6 cellular contexts compared by ENCODE assay signal in the genomic region with DNA sequence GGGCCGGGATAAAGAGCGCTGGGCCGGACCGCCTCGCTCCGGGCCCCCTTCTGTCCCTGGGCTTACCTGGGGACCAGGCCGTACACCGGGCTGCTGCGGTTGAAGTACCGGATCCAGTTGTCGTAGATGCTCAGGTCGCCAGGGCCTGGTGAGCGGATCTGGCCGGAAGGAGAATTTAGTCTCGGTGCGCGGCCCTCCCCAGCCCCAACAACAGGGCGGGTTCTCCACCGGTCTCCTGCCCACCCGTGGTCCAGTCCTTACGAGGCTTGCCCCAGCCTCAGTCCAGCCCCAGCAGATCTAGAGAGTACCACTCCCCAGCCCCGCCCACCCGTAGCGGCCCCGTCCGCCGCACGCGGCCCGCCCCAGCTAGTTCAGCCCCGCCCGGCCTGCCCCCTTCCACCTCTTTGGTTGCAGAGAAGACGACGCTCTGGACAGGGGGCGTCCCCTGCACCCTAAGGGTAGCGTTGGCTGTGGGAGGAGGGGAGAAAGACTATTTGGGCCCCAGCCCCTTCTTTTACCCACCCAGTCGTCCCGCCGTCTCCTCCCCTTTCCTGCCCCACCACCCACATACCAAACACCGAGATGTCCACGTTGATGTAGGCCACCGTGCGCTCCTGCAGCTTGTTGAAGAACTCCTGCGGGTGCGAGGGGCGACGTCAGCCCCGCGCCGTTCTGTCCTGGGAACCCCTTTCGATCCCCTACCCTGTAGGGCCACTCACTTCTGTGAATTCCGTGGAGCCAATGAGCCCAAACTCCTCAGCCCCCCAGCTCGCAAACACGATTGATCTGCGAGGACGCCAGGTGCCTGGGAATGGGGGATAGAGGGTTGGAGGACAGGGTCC. TPM values are rescaled to one million over a fixed set of nuclear protein-coding genes. Genes with fewer than 3 reads are reported as not detected.
DNase-seq lines count a peak whose midpoint lies in the region; ATAC-seq and TF ChIP-seq lines count a peak whose summit lies in the region.

No MANE protein-coding gene starts in this region.

- no peak overlapping the region for H2AFZ ChIP-seq in PC-9

- BruUV-seq in PC-9 (replicated peaks; lab: Mats Ljungman, UMichigan), result no TSS peak

- intact Hi-C loops in PC-9 (cut with micrococcal nuclease; ENCODE audit: unreplicated experiment), result no loop called here

- H3K4me3 ChIP-seq in foreskin fibroblast (ENCODE audit: low read depth in 1 of 2, low read length in 2 of 2) (peak overlapping the region; percentile 51 to 62), PC-9 (no peak overlapping the region)

- ATAC-seq in stimulated activated memory B cell treated with anti-CD40 and anti-IgM and Interleukin-4, amounts not matched to agents 10 μg/mL and 1 μg/mL and 100 μg/mL, for 72 hours, result peak; percentile 76
- ATAC-seq in GM21723 (IDR thresholded peaks at IDR 0.05; ENCODE audit: unreplicated experiment), result no peak
- ATAC-seq in HG03432 (IDR thresholded peaks at IDR 0.05; ENCODE audit: unreplicated experiment), result no peak

- no peaks in the 10 kb centered on the region for H3K27me3 ChIP-seq in PC-9 (ENCODE audit: insufficient read depth, low read depth)

- peaks cover 11% of the 10 kb centered on the region; the same call in 1 of the 2 replicates for H3F3A ChIP-seq in PC-9 (ENCODE audit: insufficient read depth, low read depth)

- H3K4me3 Mint-ChIP-seq in activated CD4-positive, alpha-beta T cell treated with anti-CD3 and anti-CD28 coated beads, Interleukin-2, amount 10 ng/mL, durations not matched to agents 7 days and 5 days, result peak overlapping the region; percentile 68
- peak overlapping the region; percentile 82 for H3K4me3 Mint-ChIP-seq in stimulated activated memory B cell treated with anti-CD40 and anti-IgM and Interleukin-4, amounts not matched to agents 10 μg/mL and 1 μg/mL and 100 μg/mL, for 72 hours

- no peaks in the 10 kb centered on the region for H3K9me3 ChIP-seq in PC-9 (ENCODE audit: insufficient read depth, low read depth)

- no peaks in the 10 kb centered on the region for H3K36me3 ChIP-seq in PC-9 (ENCODE audit: low read depth)

- no peak overlapping the region for H3K4me2 ChIP-seq in PC-9

- H3K9me3 Mint-ChIP-seq in activated CD4-positive, alpha-beta T cell treated with anti-CD3 and anti-CD28 coated beads, Interleukin-2, amount 10 ng/mL, durations not matched to agents 7 days and 5 days, result no peaks in the 10 kb centered on the region
- no peaks in the 10 kb centered on the region for H3K9me3 Mint-ChIP-seq in stimulated activated memory B cell treated with anti-CD40 and anti-IgM and Interleukin-4, amounts not matched to agents 10 μg/mL and 1 μg/mL and 100 μg/mL, for 72 hours

- H3K9me2 ChIP-seq in PC-9 (ENCODE audit: insufficient read depth), result no peaks in the 10 kb centered on the region

- DNase-seq in activated CD4-positive, alpha-beta T cell treated with anti-CD3 and anti-CD28 coated beads, Interleukin-2, amount 10 ng/mL, durations not matched to agents 7 days and 5 days, result peak; percentile 20
- DNase-seq in foreskin fibroblast (peak in 1 of 2 donors; percentile 44), PC-9 (no peak)

- no peak overlapping the region for H3K27ac ChIP-seq in PC-9

- H3K4me1 Mint-ChIP-seq in activated CD4-positive, alpha-beta T cell treated with anti-CD3 and anti-CD28 coated beads, Interleukin-2, amount 10 ng/mL, durations not matched to agents 7 days and 5 days, result peaks cover 37% of the 10 kb centered on the region
- H3K4me1 Mint-ChIP-seq in stimulated activated memory B cell treated with anti-CD40 and anti-IgM and Interleukin-4, amounts not matched to agents 10 μg/mL and 1 μg/mL and 100 μg/mL, for 72 hours, result peaks cover 17% of the 10 kb centered on the region

- TF ChIP-seq CTCF in foreskin fibroblast (IDR thresholded peaks at IDR 0.05; ENCODE audit: low read depth, low read length) (no peak), PC-9 (conservative IDR thresholded peaks at IDR 0.05) (no peak)

- CTCF ChIA-PET in activated CD4-positive, alpha-beta T cell treated with anti-CD3 and anti-CD28 coated beads, Interleukin-2, amount 10 ng/mL, durations not matched to agents 7 days and 5 days (lab: Charles Lee), result interaction anchor here (1.1 to 1.2 kb wide), 2 partner anchors 19 to 33 kb away, joined by 3 read pairs; no protein-coding TSS in a partner anchor
- CTCF ChIA-PET in PC-9 (lab: Charles Lee), result no interaction called here

- H3K79me2 ChIP-seq in PC-9 (ENCODE audit: low read depth), result peaks cover 12% of the 10 kb centered on the region

- H4K20me1 ChIP-seq in PC-9 (ENCODE audit: insufficient read depth), result no peaks in the 10 kb centered on the region

- no peaks in the 10 kb centered on the region for H3K27me3 Mint-ChIP-seq in activated CD4-positive, alpha-beta T cell treated with anti-CD3 and anti-CD28 coated beads, Interleukin-2, amount 10 ng/mL, durations not matched to agents 7 days and 5 days
- no peaks in the 10 kb centered on the region for H3K27me3 Mint-ChIP-seq in stimulated activated memory B cell treated with anti-CD40 and anti-IgM and Interleukin-4, amounts not matched to agents 10 μg/mL and 1 μg/mL and 100 μg/mL, for 72 hours

- POLR2A ChIA-PET in activated CD4-positive, alpha-beta T cell treated with anti-CD3 and anti-CD28 coated beads, Interleukin-2, amount 10 ng/mL, durations not matched to agents 7 days and 5 days (lab: Charles Lee), result no interaction called here
- POLR2A ChIA-PET in PC-9 (lab: Charles Lee; ENCODE audit: unreplicated experiment), result no interaction called here

- H3K27ac Mint-ChIP-seq in activated CD4-positive, alpha-beta T cell treated with anti-CD3 and anti-CD28 coated beads, Interleukin-2, amount 10 ng/mL, durations not matched to agents 7 days and 5 days, result peak overlapping the region; percentile 86
- peak overlapping the region; percentile 85 for H3K27ac Mint-ChIP-seq in stimulated activated memory B cell treated with anti-CD40 and anti-IgM and Interleukin-4, amounts not matched to agents 10 μg/mL and 1 μg/mL and 100 μg/mL, for 72 hours

- peaks cover 7% of the 10 kb centered on the region for H3K4me1 ChIP-seq in PC-9 (replicated peaks; ENCODE audit: insufficient read depth)

- H3K36me3 Mint-ChIP-seq in activated CD4-positive, alpha-beta T cell treated with anti-CD3 and anti-CD28 coated beads, Interleukin-2, amount 10 ng/mL, durations not matched to agents 7 days and 5 days (ENCODE audit: low read depth), result peaks cover 19% of the 10 kb centered on the region
- H3K36me3 Mint-ChIP-seq in stimulated activated memory B cell treated with anti-CD40 and anti-IgM and Interleukin-4, amounts not matched to agents 10 μg/mL and 1 μg/mL and 100 μg/mL, for 72 hours, result peaks cover 11% of the 10 kb centered on the region

RNA-seq across cellular contexts. Expression of a gene that starts 6.8 kb away (rescaled TPM):
- total RNA-seq in activated CD4-positive, alpha-beta T cell treated with anti-CD3 and anti-CD28 coated beads, Interleukin-2, amount 10 ng/mL, durations not matched to agents 7 days and 5 days, result 10 to 100 TPM; 35.9 to 40.5 TPM
- 33.9 and 48.0 TPM in 2 replicates for total RNA-seq in PC-9 (2021)

RNA-seq across cellular contexts. Expression of a gene that starts 10.6 kb away (rescaled TPM):
- total RNA-seq in activated CD4-positive, alpha-beta T cell treated with anti-CD3 and anti-CD28 coated beads, Interleukin-2, amount 10 ng/mL, durations not matched to agents 7 days and 5 days, result 1 to 10 TPM; 6.3 to 7.3 TPM
- total RNA-seq in PC-9 (2021), result not detected in 2 replicates

RNA-seq across cellular contexts. Expression of a gene that starts 20.6 kb away (rescaled TPM):
- 10 to 100 TPM; 28.3 to 34.8 TPM for total RNA-seq in activated CD4-positive, alpha-beta T cell treated with anti-CD3 and anti-CD28 coated beads, Interleukin-2, amount 10 ng/mL, durations not matched to agents 7 days and 5 days
- total RNA-seq in PC-9 (2021), result 38.2 and 40.6 TPM in 2 replicates

RNA-seq across cellular contexts. Expression of a gene that starts 33.8 kb away (rescaled TPM):
- 10 to 100 TPM; 62.4 to 65.3 TPM for total RNA-seq in activated CD4-positive, alpha-beta T cell treated with anti-CD3 and anti-CD28 coated beads, Interleukin-2, amount 10 ng/mL, durations not matched to agents 7 days and 5 days
- 97.5 and 106 TPM in 2 replicates for total RNA-seq in PC-9 (2021)

RNA-seq across cellular contexts. Expression of a gene that starts 36.0 kb away (rescaled TPM):
- 100 to 1,000 TPM; 105 to 109 TPM for total RNA-seq in activated CD4-positive, alpha-beta T cell treated with anti-CD3 and anti-CD28 coated beads, Interleukin-2, amount 10 ng/mL, durations not matched to agents 7 days and 5 days
- 86.4 and 97.8 TPM in 2 replicates for total RNA-seq in PC-9 (2021)
